10 cellular contexts compared by ENCODE assay signal in the genomic region with DNA sequence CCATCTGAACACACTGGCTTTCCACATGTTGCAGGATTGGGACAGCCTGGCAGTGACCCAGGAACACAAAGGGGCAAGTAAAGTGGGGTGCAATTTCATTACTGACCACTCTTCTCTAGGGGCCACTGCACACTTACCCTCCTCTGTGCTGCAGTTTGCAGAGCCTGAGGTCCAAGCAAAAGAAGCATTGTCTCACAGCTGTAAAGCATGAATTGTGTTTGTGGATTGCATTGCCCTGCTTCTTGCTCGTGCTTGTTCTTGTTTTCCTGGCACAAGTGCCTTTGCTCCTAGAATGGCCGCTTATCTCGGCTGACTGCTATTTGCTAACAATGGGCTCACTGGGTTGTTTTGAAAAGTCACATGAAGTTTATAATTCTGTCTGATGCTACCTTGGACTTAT.
A peak's percentile ranks its signal among the peaks of the same experiment; 100 is the strongest.
DNase-seq lines count a peak whose midpoint lies in the region; ATAC-seq and TF ChIP-seq lines count a peak whose summit lies in the region.
"Had no signal": no experiment of that assay in that cellular context is flagged by ENCODE, and none has a peak within 500 bp of the region (broad histone marks: within the 10 kb centered on the region; RNA-seq: fewer than 3 reads in every experiment).

No MANE protein-coding gene starts in this region.

- H3K4me3 Mint-ChIP-seq in WTC11: no peak overlapping the region

- H3K27ac ChIP-seq in substantia nigra (ENCODE audit: low read depth, low read length, poor library complexity, severe bottlenecking): peak overlapping the region; percentile 60
- H3K27ac ChIP-seq: SK-N-MC had no signal

- H3K9me3 Mint-ChIP-seq in WTC11: peaks cover 13% of the 10 kb centered on the region

- POLR2A ChIA-PET in WTC11 (lab: Charles Lee): no interaction called here

- no peak overlapping the region for H3K4me3 ChIP-seq in epithelial cell of esophagus (ENCODE audit: low read length)
- H3K4me3 ChIP-seq: SK-N-MC had no signal

- H3K4me1 Mint-ChIP-seq in WTC11: peaks cover 40% of the 10 kb centered on the region

- H3K27me3 Mint-ChIP-seq in WTC11 (ENCODE audit: low read depth): 0 out of 2 replicates have a peak, but pooled peaks cover 6% of the 10 kb centered on the region

- ATAC-seq in WTC11: peak; percentile 13
- no peak for ATAC-seq in GM18909 (IDR thresholded peaks at IDR 0.05; ENCODE audit: poor library complexity, unreplicated experiment)
- no peak for ATAC-seq in HG03097 (IDR thresholded peaks at IDR 0.05; ENCODE audit: low FRiP score, unreplicated experiment)

- peaks cover 6% of the 10 kb centered on the region for H3K36me3 Mint-ChIP-seq in WTC11

- TF ChIP-seq CTCF in WTC11 (IDR thresholded peaks at IDR 0.05): no peak
- TF ChIP-seq CTCF in epithelial cell of esophagus (IDR thresholded peaks at IDR 0.05; ENCODE audit: insufficient read depth, low read depth, low read length, missing control alignments): no peak

- no peak overlapping the region for H3K27ac Mint-ChIP-seq in WTC11

- CTCF ChIA-PET in WTC11 (lab: Charles Lee): interaction anchor here (0.7 to 1.8 kb wide), 4 partner anchors 26 to 136 kb away, joined by 3 to 9 read pairs (median 3); no protein-coding TSS in a partner anchor

- DNase-seq in WTC11 (ENCODE audit: low spot score): no peak
- DNase-seq in epithelial cell of esophagus (ENCODE audit: low read depth): peak; percentile 55
- DNase-seq in left kidney (ENCODE audit: low read depth, low spot score): peak; percentile 27
- DNase-seq in substantia nigra (lab: John Stamatoyannopoulos, UW): peak in 44 of 49 donors; percentile 1 to 79 (median 30)
- no peak for DNase-seq in stimulated activated CD4-positive, alpha-beta T cell treated with anti-CD3 and anti-CD28 coated beads, Interleukin-1b, Interleukin-23, amount 100 ng/mL, for 48 hours
- no peak for DNase-seq in NCI-H774 (lab: John Stamatoyannopoulos, UW)
- DNase-seq: H7 had no signal

TF ChIP-seq in WTC11, 78 proteins besides CTCF, POLR2A, EP300 and RAD21:
- TF ChIP-seq GABPB1 (CRISPR knock-in tag; IDR thresholded peaks at IDR 0.05): no peak

Comparison
In these comparisons a context has a peak if more than half of its experiments do, and no peak if none do; other contexts are left out.
1. DNase-seq: peak in epithelial cell of esophagus (single experiment), left kidney (single experiment) and substantia nigra (44 of 49); none in WTC11 (single experiment), stimulated activated CD4-positive, alpha-beta T cell treated with anti-CD3 and anti-CD28 coated beads, Interleukin-1b, Interleukin-23, amount 100 ng/mL, for 48 hours (single experiment) and NCI-H774 (single experiment).